In the genomic region with DNA sequence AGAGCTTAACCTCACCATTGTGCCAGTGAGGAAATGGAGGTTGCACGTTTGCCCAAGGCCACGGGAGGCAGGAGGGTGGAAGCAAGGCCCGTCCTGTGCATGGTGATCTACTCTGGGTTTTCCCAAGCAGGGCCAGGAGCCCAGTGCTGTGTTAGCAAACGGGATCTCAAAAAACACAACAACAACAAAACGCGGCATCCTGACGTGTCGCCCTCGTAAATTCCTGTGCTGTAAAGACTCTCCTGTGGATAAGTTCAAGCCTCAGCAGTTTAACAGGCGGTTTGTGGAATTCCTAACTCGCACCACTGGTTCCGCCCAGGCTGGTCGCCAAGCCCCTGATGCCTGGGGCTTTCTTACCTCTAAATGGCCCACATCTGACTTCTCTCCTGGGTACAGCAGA, we compare ENCODE assay signal across 24 cellular contexts. TPM values are rescaled to one million over a fixed set of nuclear protein-coding genes. Genes with fewer than 3 reads are reported as not detected.
"Had no signal": no experiment of that assay in that cellular context is flagged by ENCODE, and none has a peak within 500 bp of the region (broad histone marks: within the 10 kb centered on the region; RNA-seq: fewer than 3 reads in every experiment).

No MANE protein-coding gene starts in this region.

- H3K4me1 ChIP-seq: heart right ventricle, parathyroid adenoma, vagina had no signal

- H2AFZ ChIP-seq: parathyroid adenoma had no signal

- H3K9ac ChIP-seq: parathyroid adenoma had no signal

- H3K36me3 ChIP-seq: thoracic aorta, vagina had no signal

- H3K9me3 ChIP-seq: heart right ventricle, thoracic aorta, vagina had no signal

- ATAC-seq: activated CD8-positive, alpha-beta T cell treated with anti-CD3 and anti-CD28 coated beads for 36 hours; activated naive CD8-positive, alpha-beta T cell treated with anti-CD3 and anti-CD28 coated beads, Interleukin-2, amount 50 U/mL, for 24 hours; activated T-cell treated with anti-CD3 and anti-CD28 coated beads, Interleukin-2, amount 50 U/mL, for 4 hours; activated T-helper 17 cell treated with anti-CD3 and anti-CD28 coated beads, Interleukin-2, amount 50 U/mL, for 72 hours; esophagus mucosa; sciatic nerve; stimulated activated effector memory CD8-positive, alpha-beta T cell treated with anti-CD3 and anti-CD28 coated beads, Interleukin-12 subunit alpha, Interleukin-12 subunit beta, amount 100 ng/mL, for 72 hours; WTC11 had no signal

- H3K27ac ChIP-seq: heart right ventricle, parathyroid adenoma, skin epidermis, thoracic aorta, vagina had no signal

- H3K27me3 ChIP-seq: heart right ventricle, vagina had no signal

- H3K4me3 ChIP-seq: heart right ventricle, skin epidermis, thoracic aorta, vagina had no signal

- DNase-seq: activated CD4-positive, alpha-beta T cell treated with anti-CD3 and anti-CD28 coated beads, Interleukin-2, amount 50 U/mL, for 1 hour; activated CD8-positive, alpha-beta T cell treated with anti-CD3 and anti-CD28 coated beads for 36 hours; activated gamma-delta T cell treated with Interleukin-2 at 50 U/mL for 16 hours; activated naive CD8-positive, alpha-beta T cell treated with anti-CD3 and anti-CD28 coated beads, Interleukin-2, amount 50 U/mL, for 24 hours; activated T-cell treated with anti-CD3 and anti-CD28 coated beads, Interleukin-2, amount 50 U/mL, for 4 hours; amygdala; endodermal cell; foreskin fibroblast; heart right ventricle; naive B cell; nucleus accumbens; stimulated activated CD4-positive, alpha-beta T cell treated with anti-CD3 and anti-CD28 coated beads, Interleukin-4, amount 100 ng/mL, for 24 hours; T-helper 2 cell had no signal

RNA-seq across cellular contexts. Expression of gene TFF3, which starts 39.1 kb away (rescaled TPM):
- total RNA-seq: activated CD8-positive, alpha-beta T cell treated with anti-CD3 and anti-CD28 coated beads for 36 hours; activated T-helper 17 cell treated with anti-CD3 and anti-CD28 coated beads, Interleukin-2, amount 50 U/mL, for 72 hours; mesothelial cell of epicardium had no signal
- polyA plus RNA-seq: neural cell had no signal
